ENCODE assay signal across 8 cellular contexts in the genomic region with DNA sequence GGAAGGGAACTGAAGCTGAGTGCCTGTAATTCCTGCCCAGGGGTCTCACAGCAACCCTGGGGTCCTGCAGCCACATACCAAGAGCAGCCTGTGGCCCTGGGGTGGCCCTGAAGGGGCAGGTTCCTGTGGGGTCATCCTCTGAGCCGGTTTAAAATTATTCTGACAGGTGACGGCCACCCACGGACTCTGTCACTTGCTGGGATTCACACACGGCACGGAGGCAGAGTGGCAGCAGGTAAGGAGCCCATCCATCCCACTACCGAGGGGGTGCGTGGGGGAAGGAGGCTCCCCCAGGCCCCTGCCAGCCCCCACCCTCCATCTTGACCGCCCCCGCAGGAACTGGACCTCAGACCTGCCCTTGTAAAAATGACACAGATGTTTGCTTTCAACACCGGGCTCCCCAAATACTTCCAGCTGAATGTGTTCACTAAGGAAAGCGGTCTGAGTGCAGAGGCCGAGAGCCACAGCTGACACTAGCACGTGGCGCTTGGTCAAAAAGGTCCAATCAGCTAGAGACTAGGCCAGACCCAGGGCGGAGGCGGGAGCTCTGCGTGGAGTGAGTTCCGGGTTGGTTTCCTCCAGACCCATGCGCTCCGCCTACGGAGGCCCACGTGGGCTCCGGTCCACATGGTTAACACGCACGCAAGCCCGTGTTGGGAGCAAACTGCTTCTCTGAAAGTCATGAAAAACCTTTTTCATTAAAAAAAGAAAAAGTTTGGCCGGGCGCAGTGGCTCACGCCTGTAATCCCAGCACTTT. TPM values are rescaled to one million over a fixed set of nuclear protein-coding genes. Genes with fewer than 3 reads are reported as not detected.
DNase-seq lines count a peak whose midpoint lies in the region; ATAC-seq, FAIRE-seq and TF ChIP-seq lines count a peak whose summit lies in the region.

No MANE protein-coding gene starts in this region.

- 42% methylated on average over 7 of the region's 29 CpGs for whole genome bisulfite sequencing in HepG2 (ENCODE audit: low lambda C conversion rate)

- DNase-seq in Panc1 (ENCODE audit: low read depth, low spot score) (no peak), HepG2 (ENCODE audit: low spot score) (peak; percentile 91), T-helper 9 cell (no peak), NCI-H82 (lab: John Stamatoyannopoulos, UW) (no peak), NAMALWA (ENCODE audit: low spot score) (no peak)
- peak; percentile 66 for DNase-seq in activated naive CD8-positive, alpha-beta T cell treated with anti-CD3 and anti-CD28 coated beads, Interleukin-2, amount 10 ng/mL, durations not matched to agents 7 days and 5 days
- DNase-seq in stimulated activated CD4-positive, alpha-beta T cell treated with anti-CD3 and anti-CD28 coated beads, TNF-alpha, amount 100 ng/mL, for 4 hours (ENCODE audit: low read depth in 3 of 3), result peak; percentile 23 to 39 (median 38)

- BruUV-seq in Panc1 (replicated peaks; lab: Mats Ljungman, UMichigan) (no TSS peak), HepG2 (replicated peaks; lab: Mats Ljungman, UMichigan) (no TSS peak)

- H3K4me3 ChIP-seq in Panc1 (ENCODE audit: low read depth in 2 of 2, low read length in 2 of 2), result no peak overlapping the region
- H3K4me3 ChIP-seq in HepG2 (replicated peaks in 1 of 3; ENCODE audit: insufficient read depth in 1 of 3, low read depth in 2 of 3, low read length in 3 of 3), result peak overlapping the region; percentile 49 to 69 (median 67)

- TF ChIP-seq CTCF in Panc1 (IDR thresholded peaks at IDR 0.05) (no peak), HepG2 (CRISPR knock-in tag; IDR thresholded peaks at IDR 0.05) (no peak)

- intact Hi-C loops in Panc1 (cut with micrococcal nuclease; ENCODE audit: unreplicated experiment) (no loop called here), HepG2 (cut with micrococcal nuclease; ENCODE audit: unreplicated experiment) (no loop called here)

- no peaks in the 10 kb centered on the region for H3K27me3 Mint-ChIP-seq in activated naive CD8-positive, alpha-beta T cell treated with anti-CD3 and anti-CD28 coated beads, Interleukin-2, amount 10 ng/mL, durations not matched to agents 7 days and 5 days

- H3K4me1 ChIP-seq in Panc1 (ENCODE audit: control insufficient read depth, insufficient read depth, low read length) (peaks cover 5% of the 10 kb centered on the region), HepG2 (ENCODE audit: insufficient read depth, low read length) (peaks cover 27% of the 10 kb centered on the region)

- TF ChIP-seq EP300 in HepG2 (IDR thresholded peaks at IDR 0.05; ENCODE audit: low read depth in 2 of 2, low read length in 2 of 2) (no peak), HepG2 (CRISPR knock-in tag; IDR thresholded peaks at IDR 0.05; ENCODE audit: borderline replicate concordance) (no peak)

- no peak for TF ChIP-seq RAD21 in HepG2 (CRISPR knock-in tag; IDR thresholded peaks at IDR 0.05)

- H3K27ac Mint-ChIP-seq in activated naive CD8-positive, alpha-beta T cell treated with anti-CD3 and anti-CD28 coated beads, Interleukin-2, amount 10 ng/mL, durations not matched to agents 7 days and 5 days, result peak overlapping the region; percentile 75

- CTCF ChIA-PET in Panc1 (lab: Charles Lee), result interaction anchor here (0.6 kb wide), 1 partner anchor 37 kb away, joined by 3 read pairs; no protein-coding TSS in a partner anchor
- CTCF ChIA-PET in HepG2 (lab: Yijun Ruan, JAX; ENCODE audit: low intra/inter-chr PET ratio, low total read pairs), result no interaction called here

- H3K36me3 ChIP-seq in Panc1 (ENCODE audit: control insufficient read depth, insufficient read depth, low read length), result no peaks in the 10 kb centered on the region
- H3K36me3 ChIP-seq in HepG2 (replicated peaks in 1 of 2; ENCODE audit: control insufficient read depth in 1 of 2, insufficient read depth in 2 of 2, low read length in 2 of 2), result peaks cover 1 to 18% of the 10 kb centered on the region in 2 experiments; a peak in 2 of 5 replicates

- FAIRE-seq in HepG2 (lab: Jason Lieb, UNC), result peak; percentile 92

- H3K9me3 ChIP-seq in Panc1 (ENCODE audit: control insufficient read depth, insufficient read depth, low read depth, low read length) (no peaks in the 10 kb centered on the region; the same call in 1 of the 2 replicates), HepG2 (ENCODE audit: low read length) (no peaks in the 10 kb centered on the region)

- peaks cover 33% of the 10 kb centered on the region for H3K36me3 Mint-ChIP-seq in activated naive CD8-positive, alpha-beta T cell treated with anti-CD3 and anti-CD28 coated beads, Interleukin-2, amount 10 ng/mL, durations not matched to agents 7 days and 5 days

- no peaks in the 10 kb centered on the region for H3K79me2 ChIP-seq in HepG2 (ENCODE audit: insufficient read depth, low read length)

- H4K20me1 ChIP-seq in HepG2 (ENCODE audit: insufficient read depth, low read length), result no peaks in the 10 kb centered on the region

- H3K4me1 Mint-ChIP-seq in activated naive CD8-positive, alpha-beta T cell treated with anti-CD3 and anti-CD28 coated beads, Interleukin-2, amount 10 ng/mL, durations not matched to agents 7 days and 5 days, result peaks cover 16% of the 10 kb centered on the region

- H3K9ac ChIP-seq in HepG2 (ENCODE audit: insufficient read depth, low read depth, low read length), result peak overlapping the region; percentile 60; the same call in 1 of the 2 replicates

- H3K27me3 ChIP-seq in Panc1 (ENCODE audit: control insufficient read depth, insufficient read depth, low read length) (no peaks in the 10 kb centered on the region), HepG2 (ENCODE audit: control insufficient read depth in 1 of 2, insufficient read depth in 2 of 2, low read length in 2 of 2) (no peaks in the 10 kb centered on the region)

- in situ Hi-C loops in Panc1 (cut with HindIII; ENCODE audit: low pct_unique_long_range_greater_than_20kb, low sequenced_read_pairs) (no loop called here), HepG2 (cut with HindIII; ENCODE audit: extremely low pct_ligation_motif_present, low pct_unique_long_range_greater_than_20kb) (no loop called here)

- no peak overlapping the region for H2AFZ ChIP-seq in HepG2 (ENCODE audit: low read length)

- peak overlapping the region; percentile 67 for H3K4me3 Mint-ChIP-seq in activated naive CD8-positive, alpha-beta T cell treated with anti-CD3 and anti-CD28 coated beads, Interleukin-2, amount 10 ng/mL, durations not matched to agents 7 days and 5 days

- POLR2A ChIA-PET in Panc1 (lab: Charles Lee) (no interaction called here), HepG2 (lab: Yijun Ruan, JAX) (interaction anchor here (0.6 to 1.9 kb wide), 11 partner anchors 10 to 364 kb away, joined by 3 to 8 read pairs (median 4); partner anchors contain the start of genes LSS and MCM3AP)
- POLR2A ChIA-PET in activated naive CD8-positive, alpha-beta T cell treated with anti-CD3 and anti-CD28 coated beads, Interleukin-2, amount 10 ng/mL, durations not matched to agents 7 days and 5 days (lab: Charles Lee), result interaction anchor here (0.6 to 1.3 kb wide), 5 partner anchors 27 to 212 kb away, joined by 3 to 5 read pairs (median 4); no protein-coding TSS in a partner anchor

- TF ChIP-seq POLR2A in GM10847 (IDR thresholded peaks at IDR 0.05; ENCODE audit: extremely low read depth, insufficient read length), result peak; percentile 15
- peak; percentile 27 to 50; a peak in 1 of 4 replicates for TF ChIP-seq POLR2A in HepG2 (IDR thresholded peaks at IDR 0.05; ENCODE audit: insufficient read depth in 1 of 2, low read depth in 2 of 2, low read length in 2 of 2)

- peak overlapping the region; percentile 95 for H3K4me2 ChIP-seq in HepG2 (ENCODE audit: low read depth, low read length)

- H3K9me3 Mint-ChIP-seq in activated naive CD8-positive, alpha-beta T cell treated with anti-CD3 and anti-CD28 coated beads, Interleukin-2, amount 10 ng/mL, durations not matched to agents 7 days and 5 days, result peaks cover 3% of the 10 kb centered on the region

- H3K27ac ChIP-seq in Panc1 (ENCODE audit: low read length), result no peak overlapping the region
- H3K27ac ChIP-seq in HepG2 (ENCODE audit: extremely low read length, insufficient read depth, low read length), result peak overlapping the region; percentile 60

- ATAC-seq in Panc1, result peak; percentile 56; the same call in 1 of the 2 replicates
- peak; percentile 81 for ATAC-seq in activated naive CD8-positive, alpha-beta T cell treated with anti-CD3 and anti-CD28 coated beads, Interleukin-2, amount 10 ng/mL, durations not matched to agents 7 days and 5 days (ENCODE audit: low read depth)
- peak; percentile 96 for ATAC-seq in HepG2

RNA-seq across cellular contexts. Expression of gene YBEY, which starts 10.0 kb away (rescaled TPM):
- 10.7 TPM for total RNA-seq in Panc1 (2021; ENCODE audit: unreplicated experiment)
- polyA plus RNA-seq in Panc1 (2012; ENCODE audit: insufficient read length), result 10.1 TPM
- 10 to 100 TPM in 1 of 2 experiments, 1 to 10 TPM in 1; 9.6 to 10.7 TPM for total RNA-seq in activated naive CD8-positive, alpha-beta T cell treated with anti-CD3 and anti-CD28 coated beads, Interleukin-2, amount 10 ng/mL, durations not matched to agents 7 days and 5 days
- total RNA-seq in HepG2 (2016; rRNA removed; fragmentation: Illumina TruSeq; extraction: Trizol), result 6.5 and 8.9 TPM in 2 replicates
- 2.8 and 4.9 TPM in 2 replicates for total RNA-seq in HepG2 (2016; cell fraction: cytosol; rRNA removed; fragmentation: Illumina TruSeq; extraction: Trizol; ENCODE audit: low read depth)
- total RNA-seq in HepG2 (2016; cell fraction: insoluble cytoplasmic fraction; rRNA removed; fragmentation: Illumina TruSeq; extraction: Trizol), result 6.7 and 7.5 TPM in 2 replicates
- total RNA-seq in HepG2 (2016; cell fraction: membrane; rRNA removed; fragmentation: Illumina TruSeq; extraction: Trizol), result 4.8 and 5.5 TPM in 2 replicates
- total RNA-seq in HepG2 (2016; cell fraction: nucleus; rRNA removed; fragmentation: Illumina TruSeq; extraction: Trizol), result 5.0 and 6.0 TPM in 2 replicates
- polyA plus RNA-seq in HepG2 (2011; rRNA removed), result 8.3 and 8.9 TPM in 2 replicates
- 6.4 and 8.2 TPM in 2 replicates for polyA plus RNA-seq in HepG2 (2011; cell fraction: cytosol; rRNA removed)
- 9.0 and 12.5 TPM in 2 replicates for polyA plus RNA-seq in HepG2 (2011; cell fraction: nucleus; rRNA removed)
- 7.7 and 8.4 TPM in 2 replicates for polyA plus RNA-seq in HepG2 (2012)
- 2.9 and 3.8 TPM in 2 replicates for polyA plus RNA-seq in HepG2 (2016; cell fraction: cytosol; fragmentation: Illumina TruSeq; extraction: Trizol; ENCODE audit: low read depth)
- 7.5 and 8.5 TPM in 2 replicates for polyA plus RNA-seq in HepG2 (2016; cell fraction: insoluble cytoplasmic fraction; fragmentation: Illumina TruSeq; extraction: Trizol; ENCODE audit: low read depth)
- 3.3 and 4.2 TPM in 2 replicates for polyA plus RNA-seq in HepG2 (2016; cell fraction: membrane; fragmentation: Illumina TruSeq; extraction: Trizol; ENCODE audit: low read depth)
- 10.1 and 10.6 TPM in 2 replicates for polyA plus RNA-seq in HepG2 (2016; cell fraction: nucleus; fragmentation: Illumina TruSeq; extraction: Trizol; ENCODE audit: insufficient read depth, low read depth)
- polyA minus RNA-seq in HepG2 (2011; rRNA and poly(A)+ RNA removed; ENCODE audit: low replicate concordance), result 4.6 and 9.6 TPM in 2 replicates
- polyA minus RNA-seq in HepG2 (2011; cell fraction: cytosol; rRNA and poly(A)+ RNA removed), result 1.9 and 3.3 TPM in 2 replicates
- 14.9 and 15.4 TPM in 2 replicates for polyA minus RNA-seq in HepG2 (2011; cell fraction: nucleus; rRNA and poly(A)+ RNA removed)

RNA-seq across cellular contexts. Expression of gene MCM3AP, which starts 10.8 kb away (rescaled TPM):
- total RNA-seq in Panc1 (2021; ENCODE audit: unreplicated experiment) (95.0 TPM), HepG2 (2016; rRNA removed; fragmentation: Illumina TruSeq; extraction: Trizol) (54.7 and 63.5 TPM in 2 replicates)
- polyA plus RNA-seq in Panc1 (2012; ENCODE audit: insufficient read length), result 45.3 TPM
- total RNA-seq in activated naive CD8-positive, alpha-beta T cell treated with anti-CD3 and anti-CD28 coated beads, Interleukin-2, amount 10 ng/mL, durations not matched to agents 7 days and 5 days, result 100 to 1,000 TPM; 130 to 150 TPM
- 6.1 and 8.7 TPM in 2 replicates for total RNA-seq in HepG2 (2016; cell fraction: cytosol; rRNA removed; fragmentation: Illumina TruSeq; extraction: Trizol; ENCODE audit: low read depth)
- total RNA-seq in HepG2 (2016; cell fraction: insoluble cytoplasmic fraction; rRNA removed; fragmentation: Illumina TruSeq; extraction: Trizol), result 52.6 and 60.2 TPM in 2 replicates
- 16.9 and 20.2 TPM in 2 replicates for total RNA-seq in HepG2 (2016; cell fraction: membrane; rRNA removed; fragmentation: Illumina TruSeq; extraction: Trizol)
- total RNA-seq in HepG2 (2016; cell fraction: nucleus; rRNA removed; fragmentation: Illumina TruSeq; extraction: Trizol), result 60.4 and 72.1 TPM in 2 replicates
- 27.0 and 31.6 TPM in 2 replicates for polyA plus RNA-seq in HepG2 (2011; rRNA removed)
- polyA plus RNA-seq in HepG2 (2011; cell fraction: cytosol; rRNA removed), result 18.8 and 21.4 TPM in 2 replicates
- polyA plus RNA-seq in HepG2 (2011; cell fraction: nucleus; rRNA removed), result 115 TPM in 2 replicates
- 35.0 and 42.0 TPM in 2 replicates for polyA plus RNA-seq in HepG2 (2012)
- polyA plus RNA-seq in HepG2 (2016; cell fraction: cytosol; fragmentation: Illumina TruSeq; extraction: Trizol; ENCODE audit: low read depth), result 2.1 and 2.9 TPM in 2 replicates
- 37.3 and 48.4 TPM in 2 replicates for polyA plus RNA-seq in HepG2 (2016; cell fraction: insoluble cytoplasmic fraction; fragmentation: Illumina TruSeq; extraction: Trizol; ENCODE audit: low read depth)
- polyA plus RNA-seq in HepG2 (2016; cell fraction: membrane; fragmentation: Illumina TruSeq; extraction: Trizol; ENCODE audit: low read depth), result 4.8 and 5.8 TPM in 2 replicates
- 136 and 140 TPM in 2 replicates for polyA plus RNA-seq in HepG2 (2016; cell fraction: nucleus; fragmentation: Illumina TruSeq; extraction: Trizol; ENCODE audit: insufficient read depth, low read depth)
- 55.5 and 59.3 TPM in 2 replicates for polyA minus RNA-seq in HepG2 (2011; rRNA and poly(A)+ RNA removed; ENCODE audit: low replicate concordance)
- 42.6 and 43.4 TPM in 2 replicates for polyA minus RNA-seq in HepG2 (2011; cell fraction: cytosol; rRNA and poly(A)+ RNA removed)
- polyA minus RNA-seq in HepG2 (2011; cell fraction: nucleus; rRNA and poly(A)+ RNA removed), result 105 and 113 TPM in 2 replicates

RNA-seq across cellular contexts. Expression of gene C21orf58, which starts 27.5 kb away (rescaled TPM):
- total RNA-seq in Panc1 (2021; ENCODE audit: unreplicated experiment), result 12.7 TPM
- polyA plus RNA-seq in Panc1 (2012; ENCODE audit: insufficient read length), result 3.8 TPM
- 10 to 100 TPM; 50.1 to 53.9 TPM for total RNA-seq in activated naive CD8-positive, alpha-beta T cell treated with anti-CD3 and anti-CD28 coated beads, Interleukin-2, amount 10 ng/mL, durations not matched to agents 7 days and 5 days
- total RNA-seq in HepG2 (2016; rRNA removed; fragmentation: Illumina TruSeq; extraction: Trizol), result 3.3 and 6.8 TPM in 2 replicates
- total RNA-seq in HepG2 (2016; cell fraction: cytosol; rRNA removed; fragmentation: Illumina TruSeq; extraction: Trizol; ENCODE audit: low read depth), result 5.2 and 5.5 TPM in 2 replicates
- total RNA-seq in HepG2 (2016; cell fraction: insoluble cytoplasmic fraction; rRNA removed; fragmentation: Illumina TruSeq; extraction: Trizol), result 2.2 and 7.3 TPM in 2 replicates
- total RNA-seq in HepG2 (2016; cell fraction: membrane; rRNA removed; fragmentation: Illumina TruSeq; extraction: Trizol), result 4.4 and 5.0 TPM in 2 replicates
- 7.9 and 14.5 TPM in 2 replicates for total RNA-seq in HepG2 (2016; cell fraction: nucleus; rRNA removed; fragmentation: Illumina TruSeq; extraction: Trizol)
- 3.2 and 3.5 TPM in 2 replicates for polyA plus RNA-seq in HepG2 (2011; rRNA removed)
- polyA plus RNA-seq in HepG2 (2011; cell fraction: cytosol; rRNA removed), result 0.99 and 1.6 TPM in 2 replicates
- polyA plus RNA-seq in HepG2 (2011; cell fraction: nucleus; rRNA removed), result 17.6 and 27.7 TPM in 2 replicates
- polyA plus RNA-seq in HepG2 (2012), result 1.3 and 2.8 TPM in 2 replicates
- 0.69 and 0.97 TPM in 2 replicates for polyA plus RNA-seq in HepG2 (2016; cell fraction: cytosol; fragmentation: Illumina TruSeq; extraction: Trizol; ENCODE audit: low read depth)
- 1.4 and 2.3 TPM in 2 replicates for polyA plus RNA-seq in HepG2 (2016; cell fraction: insoluble cytoplasmic fraction; fragmentation: Illumina TruSeq; extraction: Trizol; ENCODE audit: low read depth)
- polyA plus RNA-seq in HepG2 (2016; cell fraction: membrane; fragmentation: Illumina TruSeq; extraction: Trizol; ENCODE audit: low read depth), result 1.4 and 1.5 TPM in 2 replicates
- 19.1 and 20.8 TPM in 2 replicates for polyA plus RNA-seq in HepG2 (2016; cell fraction: nucleus; fragmentation: Illumina TruSeq; extraction: Trizol; ENCODE audit: insufficient read depth, low read depth)
- polyA minus RNA-seq in HepG2 (2011; rRNA and poly(A)+ RNA removed; ENCODE audit: low replicate concordance), result 12.3 and 40.6 TPM in 2 replicates
- polyA minus RNA-seq in HepG2 (2011; cell fraction: cytosol; rRNA and poly(A)+ RNA removed), result 2.3 and 2.5 TPM in 2 replicates
- 11.2 and 15.3 TPM in 2 replicates for polyA minus RNA-seq in HepG2 (2011; cell fraction: nucleus; rRNA and poly(A)+ RNA removed)

RNA-seq across cellular contexts. Expression of gene PCNT, which starts 27.8 kb away (rescaled TPM):
- total RNA-seq in Panc1 (2021; ENCODE audit: unreplicated experiment) (44.3 TPM), HepG2 (2016; rRNA removed; fragmentation: Illumina TruSeq; extraction: Trizol) (12.2 and 12.4 TPM in 2 replicates)
- 24.4 TPM for polyA plus RNA-seq in Panc1 (2012; ENCODE audit: insufficient read length)
- total RNA-seq in activated naive CD8-positive, alpha-beta T cell treated with anti-CD3 and anti-CD28 coated beads, Interleukin-2, amount 10 ng/mL, durations not matched to agents 7 days and 5 days, result 10 to 100 TPM; 85.4 to 86.1 TPM
- total RNA-seq in HepG2 (2016; cell fraction: cytosol; rRNA removed; fragmentation: Illumina TruSeq; extraction: Trizol; ENCODE audit: low read depth), result 11.8 and 13.7 TPM in 2 replicates
- total RNA-seq in HepG2 (2016; cell fraction: insoluble cytoplasmic fraction; rRNA removed; fragmentation: Illumina TruSeq; extraction: Trizol), result 9.9 and 13.1 TPM in 2 replicates
- 6.9 and 8.5 TPM in 2 replicates for total RNA-seq in HepG2 (2016; cell fraction: membrane; rRNA removed; fragmentation: Illumina TruSeq; extraction: Trizol)
- total RNA-seq in HepG2 (2016; cell fraction: nucleus; rRNA removed; fragmentation: Illumina TruSeq; extraction: Trizol), result 24.8 and 28.6 TPM in 2 replicates
- polyA plus RNA-seq in HepG2 (2011; rRNA removed), result 5.6 and 7.4 TPM in 2 replicates
- polyA plus RNA-seq in HepG2 (2011; cell fraction: cytosol; rRNA removed), result 2.5 and 3.7 TPM in 2 replicates
- 25.9 and 37.1 TPM in 2 replicates for polyA plus RNA-seq in HepG2 (2011; cell fraction: nucleus; rRNA removed)
- polyA plus RNA-seq in HepG2 (2012), result 6.5 and 6.9 TPM in 2 replicates
- 1.0 and 1.4 TPM in 2 replicates for polyA plus RNA-seq in HepG2 (2016; cell fraction: cytosol; fragmentation: Illumina TruSeq; extraction: Trizol; ENCODE audit: low read depth)
- 8.8 and 9.4 TPM in 2 replicates for polyA plus RNA-seq in HepG2 (2016; cell fraction: insoluble cytoplasmic fraction; fragmentation: Illumina TruSeq; extraction: Trizol; ENCODE audit: low read depth)
- polyA plus RNA-seq in HepG2 (2016; cell fraction: membrane; fragmentation: Illumina TruSeq; extraction: Trizol; ENCODE audit: low read depth), result 1.3 and 2.7 TPM in 2 replicates
- polyA plus RNA-seq in HepG2 (2016; cell fraction: nucleus; fragmentation: Illumina TruSeq; extraction: Trizol; ENCODE audit: insufficient read depth, low read depth), result 46.6 and 55.1 TPM in 2 replicates
- polyA minus RNA-seq in HepG2 (2011; rRNA and poly(A)+ RNA removed; ENCODE audit: low replicate concordance), result 31.0 and 75.2 TPM in 2 replicates
- 4.6 and 7.0 TPM in 2 replicates for polyA minus RNA-seq in HepG2 (2011; cell fraction: cytosol; rRNA and poly(A)+ RNA removed)
- polyA minus RNA-seq in HepG2 (2011; cell fraction: nucleus; rRNA and poly(A)+ RNA removed), result 17.2 and 19.3 TPM in 2 replicates

Comparison
In these comparisons a context has a peak if more than half of its experiments do, and no peak if none do; other contexts are left out.
1. DNase-seq: peak in activated naive CD8-positive, alpha-beta T cell treated with anti-CD3 and anti-CD28 coated beads, Interleukin-2, amount 10 ng/mL, durations not matched to agents 7 days and 5 days (single experiment), HepG2 (single experiment) and stimulated activated CD4-positive, alpha-beta T cell treated with anti-CD3 and anti-CD28 coated beads, TNF-alpha, amount 100 ng/mL, for 4 hours (3 of 3); none in Panc1 (single experiment), T-helper 9 cell (single experiment), NCI-H82 (single experiment) and NAMALWA (single experiment).
2. H3K4me3 ChIP-seq: peak in HepG2 (3 of 3); none in Panc1 (0 of 2).
3. Peak in every context shown above with its lines, with median percentiles within 50 percentile points of each other: ATAC-seq.